ENCODE assay signal across 17 cellular contexts in genomic region chr12:68078737-68079136, GRCh38.
DNase-seq lines count a peak whose midpoint lies in the region; ATAC-seq and TF ChIP-seq lines count a peak whose summit lies in the region.
"Had no signal": no experiment of that assay in that cellular context is flagged by ENCODE, and none has a peak within 500 bp of the region (broad histone marks: within the 10 kb centered on the region; RNA-seq: fewer than 3 reads in every experiment).

No MANE protein-coding gene starts in this region.

- POLR2A ChIA-PET in activated CD8-positive, alpha-beta T cell treated with anti-CD3 and anti-CD28 coated beads for 36 hours (lab: Charles Lee): interaction anchor here (1.1 to 1.2 kb wide), 2 partner anchors 16 to 41 kb away, joined by 3 to 5 read pairs; no protein-coding TSS in a partner anchor

- no peaks in the 10 kb centered on the region for H3K27me3 Mint-ChIP-seq in T-helper 1 cell treated with Interleukin-12 subunit alpha and Interleukin-12 subunit beta and Interleukin-4 antibody, amounts not matched to agents 30 μg/mL and 1 μg/mL, for 36 hours (ENCODE audit: low read depth)
- no peaks in the 10 kb centered on the region for H3K27me3 Mint-ChIP-seq in activated naive CD8-positive, alpha-beta T cell treated with anti-CD3 and anti-CD28 coated beads for 36 hours
- H3K27me3 Mint-ChIP-seq in activated naive CD8-positive, alpha-beta T cell treated with anti-CD3 and anti-CD28 coated beads, Interleukin-2, amount 50 U/mL, for 24 hours: no peaks in the 10 kb centered on the region
- H3K27me3 Mint-ChIP-seq in activated CD8-positive, alpha-beta T cell treated with anti-CD3 and anti-CD28 coated beads for 36 hours: no peaks in the 10 kb centered on the region

- no peak overlapping the region for H3K4me2 ChIP-seq in mesendoderm (ENCODE audit: low read length)
- H3K4me2 ChIP-seq: BLaER1 had no signal

- no peak overlapping the region for H3K56ac ChIP-seq in mesendoderm (ENCODE audit: low read length)

- no peaks in the 10 kb centered on the region for H3K79me1 ChIP-seq in mesendoderm (ENCODE audit: low read length)

- H3K4ac ChIP-seq in mesendoderm (ENCODE audit: low read depth, low read length): no peak overlapping the region

- peak overlapping the region; percentile 1 for H3K18ac ChIP-seq in mesendoderm (ENCODE audit: low read length)

- intact Hi-C loops in activated CD8-positive, alpha-beta T cell treated with anti-CD3 and anti-CD28 coated beads for 36 hours (cut with micrococcal nuclease): no loop called here

- H3K36me3 Mint-ChIP-seq in T-helper 1 cell treated with Interleukin-12 subunit alpha and Interleukin-12 subunit beta and Interleukin-4 antibody, amounts not matched to agents 30 μg/mL and 1 μg/mL, for 36 hours (ENCODE audit: low read depth): peaks cover 39% of the 10 kb centered on the region
- peaks cover 17% of the 10 kb centered on the region for H3K36me3 Mint-ChIP-seq in activated naive CD8-positive, alpha-beta T cell treated with anti-CD3 and anti-CD28 coated beads for 36 hours
- H3K36me3 Mint-ChIP-seq in activated naive CD8-positive, alpha-beta T cell treated with anti-CD3 and anti-CD28 coated beads, Interleukin-2, amount 50 U/mL, for 24 hours (ENCODE audit: low read depth): peaks cover 6% of the 10 kb centered on the region
- peaks cover 4% of the 10 kb centered on the region for H3K36me3 Mint-ChIP-seq in activated CD8-positive, alpha-beta T cell treated with anti-CD3 and anti-CD28 coated beads for 36 hours (ENCODE audit: low read depth)

- no peak for DNase-seq in T-helper 1 cell
- no peak for DNase-seq in activated naive CD8-positive, alpha-beta T cell treated with anti-CD3 and anti-CD28 coated beads for 36 hours
- no peak for DNase-seq in activated naive CD8-positive, alpha-beta T cell treated with anti-CD3 and anti-CD28 coated beads, Interleukin-2, amount 50 U/mL, for 24 hours
- DNase-seq in activated CD8-positive, alpha-beta T cell treated with anti-CD3 and anti-CD28 coated beads for 36 hours: no peak
- peak; percentile 21 for DNase-seq in mesendoderm
- no peak for DNase-seq in NCI-H1694 (lab: John Stamatoyannopoulos, UW)
- DNase-seq: AML-193; Caco-2; CD8-positive, alpha-beta memory T cell; DND-41; GF-D8; GOT3; H9 had no signal

- H4K5ac ChIP-seq in mesendoderm (ENCODE audit: low read length): no peak overlapping the region

- peak overlapping the region; percentile 57 for H3K27ac Mint-ChIP-seq in T-helper 1 cell treated with Interleukin-12 subunit alpha and Interleukin-12 subunit beta and Interleukin-4 antibody, amounts not matched to agents 30 μg/mL and 1 μg/mL, for 36 hours
- H3K27ac Mint-ChIP-seq in activated naive CD8-positive, alpha-beta T cell treated with anti-CD3 and anti-CD28 coated beads for 36 hours: peak overlapping the region; percentile 15
- no peak overlapping the region for H3K27ac Mint-ChIP-seq in activated naive CD8-positive, alpha-beta T cell treated with anti-CD3 and anti-CD28 coated beads, Interleukin-2, amount 50 U/mL, for 24 hours
- peak overlapping the region; percentile 72 for H3K27ac Mint-ChIP-seq in activated CD8-positive, alpha-beta T cell treated with anti-CD3 and anti-CD28 coated beads for 36 hours

- no peak overlapping the region for H3K9ac ChIP-seq in mesendoderm (ENCODE audit: low read length)
- H3K9ac ChIP-seq: BLaER1 had no signal

- peaks cover 47% of the 10 kb centered on the region for H3K9me3 Mint-ChIP-seq in T-helper 1 cell treated with Interleukin-12 subunit alpha and Interleukin-12 subunit beta and Interleukin-4 antibody, amounts not matched to agents 30 μg/mL and 1 μg/mL, for 36 hours
- peaks cover 15% of the 10 kb centered on the region for H3K9me3 Mint-ChIP-seq in activated naive CD8-positive, alpha-beta T cell treated with anti-CD3 and anti-CD28 coated beads for 36 hours
- peaks cover 15% of the 10 kb centered on the region for H3K9me3 Mint-ChIP-seq in activated naive CD8-positive, alpha-beta T cell treated with anti-CD3 and anti-CD28 coated beads, Interleukin-2, amount 50 U/mL, for 24 hours
- H3K9me3 Mint-ChIP-seq in activated CD8-positive, alpha-beta T cell treated with anti-CD3 and anti-CD28 coated beads for 36 hours: peaks cover 13% of the 10 kb centered on the region

- H3K4me3 ChIP-seq in mesendoderm (ENCODE audit: low read length): no peak overlapping the region
- H3K4me3 ChIP-seq: BLaER1 had no signal

- no peak overlapping the region for H2AK5ac ChIP-seq in mesendoderm (ENCODE audit: low read length)

- H3K36me3 ChIP-seq in mesendoderm (ENCODE audit: control insufficient read depth, insufficient read depth, low read length): no peaks in the 10 kb centered on the region

- H2BK5ac ChIP-seq in mesendoderm (ENCODE audit: low read length): peak overlapping the region; percentile 6

- no peaks in the 10 kb centered on the region for H3K27me3 ChIP-seq in mesendoderm (ENCODE audit: insufficient read depth, low read length, poor library complexity)
- H3K27me3 ChIP-seq: BLaER1 had no signal

- H2BK15ac ChIP-seq in mesendoderm (replicated peaks; ENCODE audit: low read depth): no peak overlapping the region

- H3K23ac ChIP-seq in mesendoderm (ENCODE audit: low read length): peak overlapping the region; percentile 52

- CTCF ChIA-PET in activated CD8-positive, alpha-beta T cell treated with anti-CD3 and anti-CD28 coated beads for 36 hours (lab: Charles Lee): interaction anchor here (1.0 to 3.2 kb wide), 3 partner anchors 11 to 80 kb away, joined by 3 to 20 read pairs (median 5); no protein-coding TSS in a partner anchor

- TF ChIP-seq CTCF in activated CD8-positive, alpha-beta T cell treated with anti-CD3 and anti-CD28 coated beads for 36 hours (IDR thresholded peaks at IDR 0.05): no peak

- H2BK120ac ChIP-seq in mesendoderm (ENCODE audit: low read depth, low read length): no peak overlapping the region

- H3K79me2 ChIP-seq in mesendoderm (ENCODE audit: control insufficient read depth, insufficient read depth, low read length): no peaks in the 10 kb centered on the region

- no peak for ATAC-seq in activated naive CD8-positive, alpha-beta T cell treated with anti-CD3 and anti-CD28 coated beads, Interleukin-2, amount 50 U/mL, for 24 hours
- ATAC-seq in activated CD8-positive, alpha-beta T cell treated with anti-CD3 and anti-CD28 coated beads for 36 hours: no peak
- no peak for ATAC-seq in HG03521 (IDR thresholded peaks at IDR 0.05; ENCODE audit: unreplicated experiment)

- peaks cover 53% of the 10 kb centered on the region for H3K4me1 Mint-ChIP-seq in T-helper 1 cell treated with Interleukin-12 subunit alpha and Interleukin-12 subunit beta and Interleukin-4 antibody, amounts not matched to agents 30 μg/mL and 1 μg/mL, for 36 hours (ENCODE audit: low read depth)
- peaks cover 38% of the 10 kb centered on the region for H3K4me1 Mint-ChIP-seq in activated naive CD8-positive, alpha-beta T cell treated with anti-CD3 and anti-CD28 coated beads for 36 hours
- H3K4me1 Mint-ChIP-seq in activated naive CD8-positive, alpha-beta T cell treated with anti-CD3 and anti-CD28 coated beads, Interleukin-2, amount 50 U/mL, for 24 hours: peaks cover 33% of the 10 kb centered on the region
- H3K4me1 Mint-ChIP-seq in activated CD8-positive, alpha-beta T cell treated with anti-CD3 and anti-CD28 coated beads for 36 hours (ENCODE audit: low read depth): peaks cover 41% of the 10 kb centered on the region

- H4K8ac ChIP-seq in mesendoderm (ENCODE audit: low read depth, low read length): no peak overlapping the region

- no CpG with 5 or more reads among the region's 4 CpGs for WGBS in mesendoderm (ENCODE audit: extremely low coverage, insufficient coverage, low lambda C conversion rate)

- H3K4me3 Mint-ChIP-seq in T-helper 1 cell treated with Interleukin-12 subunit alpha and Interleukin-12 subunit beta and Interleukin-4 antibody, amounts not matched to agents 30 μg/mL and 1 μg/mL, for 36 hours: no peak overlapping the region
- no peak overlapping the region for H3K4me3 Mint-ChIP-seq in activated naive CD8-positive, alpha-beta T cell treated with anti-CD3 and anti-CD28 coated beads for 36 hours
- no peak overlapping the region for H3K4me3 Mint-ChIP-seq in activated naive CD8-positive, alpha-beta T cell treated with anti-CD3 and anti-CD28 coated beads, Interleukin-2, amount 50 U/mL, for 24 hours
- no peak overlapping the region for H3K4me3 Mint-ChIP-seq in activated CD8-positive, alpha-beta T cell treated with anti-CD3 and anti-CD28 coated beads for 36 hours
- H3K4me3 Mint-ChIP-seq: H9 had no signal

- H3K4me1 ChIP-seq in mesendoderm (ENCODE audit: control insufficient read depth, low read depth, low read length): peaks cover 7% of the 10 kb centered on the region

- no peak overlapping the region for H3K27ac ChIP-seq in mesendoderm (ENCODE audit: low read depth, low read length)
- H3K27ac ChIP-seq: 22Rv1, BLaER1 had no signal
